Comparison of ENCODE assay signal across 8 cellular contexts in the genomic region with DNA sequence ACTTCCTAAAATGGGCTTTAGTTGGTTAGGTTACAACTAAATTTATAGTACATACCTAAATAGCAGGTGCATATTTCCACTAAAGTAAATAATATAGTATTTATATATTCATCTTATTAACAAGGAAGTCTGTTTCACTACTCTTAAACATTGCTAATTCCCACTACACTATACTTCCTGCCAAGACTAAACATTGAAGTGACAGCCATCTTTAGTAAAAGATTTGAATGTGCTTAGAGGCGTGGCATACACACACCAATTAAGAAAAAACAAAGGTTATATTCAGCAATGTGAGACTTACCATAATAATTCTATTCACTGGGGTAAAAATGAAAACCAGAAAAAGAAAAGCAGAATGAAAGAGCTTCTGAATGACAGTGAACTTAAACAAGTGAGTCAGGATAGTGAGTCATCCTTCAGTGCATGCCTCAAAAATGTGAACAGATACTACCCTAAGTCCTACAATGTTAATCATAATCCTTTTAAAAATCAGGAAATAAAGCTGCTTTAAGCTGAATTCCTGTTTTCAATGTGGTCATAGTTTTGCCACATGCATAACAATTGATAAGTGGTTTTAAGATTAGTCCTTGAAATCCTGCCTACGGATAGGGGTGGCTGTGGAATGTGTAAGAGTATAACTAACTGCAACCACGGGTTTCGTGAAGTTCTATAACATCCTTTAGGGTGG. TPM values are rescaled to one million over a fixed set of nuclear protein-coding genes. Genes with fewer than 3 reads are reported as not detected.
DNase-seq lines count a peak whose midpoint lies in the region; ATAC-seq, FAIRE-seq and TF ChIP-seq lines count a peak whose summit lies in the region.

No MANE protein-coding gene starts in this region.

- peak overlapping the region; percentile 55 to 75; a peak in 3 of 4 replicates for H3K27ac ChIP-seq in SK-N-SH (ENCODE audit: low read depth in 2 of 2, low read length in 1 of 2)
- H3K27ac ChIP-seq in foreskin keratinocyte, result peak overlapping the region; percentile 94

- intact Hi-C loops in activated naive CD4-positive, alpha-beta T cell treated with anti-CD3 and anti-CD28 coated beads for 36 hours (cut with micrococcal nuclease), result loop anchor here (1.0 kb wide), 7 partner anchors 13 to 158 kb away; no protein-coding TSS in a partner anchor

- no peak overlapping the region for H3K4me3 Mint-ChIP-seq in activated naive CD4-positive, alpha-beta T cell treated with anti-CD3 and anti-CD28 coated beads for 36 hours

- H3K4me1 Mint-ChIP-seq in activated naive CD4-positive, alpha-beta T cell treated with anti-CD3 and anti-CD28 coated beads for 36 hours (ENCODE audit: low read depth), result peaks cover 39% of the 10 kb centered on the region

- 11% methylated on average over 4 of the region's 4 CpGs for WGBS in SK-N-SH (ENCODE audit: low lambda C conversion rate)

- H2AFZ ChIP-seq in SK-N-SH (ENCODE audit: low read depth), result no peak overlapping the region

- peaks cover 24% of the 10 kb centered on the region for H3F3A ChIP-seq in SK-N-SH (replicated peaks; ENCODE audit: insufficient read depth)

- H3K36me3 ChIP-seq in SK-N-SH (replicated peaks in 1 of 2; ENCODE audit: control insufficient read depth in 1 of 2, insufficient read depth in 2 of 2, low read length in 1 of 2), result peaks cover 2 to 7% of the 10 kb centered on the region in 2 experiments

- peaks cover 57% of the 10 kb centered on the region for H3K79me2 ChIP-seq in SK-N-SH (ENCODE audit: insufficient read depth)

- no peak for DNase-seq in activated naive CD4-positive, alpha-beta T cell treated with anti-CD3 and anti-CD28 coated beads for 36 hours
- no peak for DNase-seq in activated naive CD4-positive, alpha-beta T cell treated with anti-CD3 and anti-CD28 coated beads, Interleukin-2, amount 50 U/mL, for 16 hours
- no peak for DNase-seq in SK-N-SH
- DNase-seq in foreskin keratinocyte, result peak; percentile 94 to 98
- peak; percentile 54 for DNase-seq in urothelium cell line (ENCODE audit: low spot score)
- no peak for DNase-seq in activated gamma-delta T cell (lab: John Stamatoyannopoulos, UW)
- DNase-seq in NCI-H1930 (lab: John Stamatoyannopoulos, UW), result no peak

- CTCF ChIA-PET in activated naive CD4-positive, alpha-beta T cell treated with anti-CD3 and anti-CD28 coated beads for 36 hours (lab: Charles Lee), result interaction anchor here (0.9 to 1.1 kb wide), 2 partner anchors 26 to 206 kb away, joined by 3 to 5 read pairs; no protein-coding TSS in a partner anchor
- CTCF ChIA-PET in SK-N-SH (lab: Yijun Ruan, JAX), result interaction anchor here (1.1 to 1.9 kb wide), 2 partner anchors 9 to 37 kb away, joined by 3 to 5 read pairs; no protein-coding TSS in a partner anchor

- peak in 1 of 2 experiments; percentile 38; a peak in 1 of 4 replicates for TF ChIP-seq EP300 in SK-N-SH (IDR thresholded peaks at IDR 0.05; ENCODE audit: borderline replicate concordance in 1 of 2, low read depth in 1 of 2, low read length in 1 of 2)

- FAIRE-seq in urothelium cell line (lab: Jason Lieb, UNC), result no peak

- peak overlapping the region; percentile 68 for H3K27ac Mint-ChIP-seq in activated naive CD4-positive, alpha-beta T cell treated with anti-CD3 and anti-CD28 coated beads for 36 hours

- H3K36me3 Mint-ChIP-seq in activated naive CD4-positive, alpha-beta T cell treated with anti-CD3 and anti-CD28 coated beads for 36 hours (ENCODE audit: low read depth), result no peaks in the 10 kb centered on the region

- no peaks in the 10 kb centered on the region for H3K27me3 ChIP-seq in SK-N-SH (ENCODE audit: insufficient read depth)
- H3K27me3 ChIP-seq in foreskin keratinocyte, result no peaks in the 10 kb centered on the region

- H3K9ac ChIP-seq in SK-N-SH, result peak overlapping the region; percentile 16; the same call in 1 of the 2 replicates

- H3K4me2 ChIP-seq in SK-N-SH, result peak overlapping the region; percentile 49

- no peak for TF ChIP-seq RAD21 in SK-N-SH (IDR thresholded peaks at IDR 0.05; ENCODE audit: low read length)

- TF ChIP-seq CTCF in SK-N-SH (IDR thresholded peaks at IDR 0.05) (no peak), foreskin keratinocyte (conservative IDR thresholded peaks at IDR 0.05) (no peak)

- H3K9me2 ChIP-seq in SK-N-SH, result no peaks in the 10 kb centered on the region

- peak; percentile 97 for ATAC-seq in foreskin keratinocyte
- ATAC-seq in GM18519 (IDR thresholded peaks at IDR 0.05; ENCODE audit: low FRiP score, unreplicated experiment), result no peak

- H3K4me3 ChIP-seq in SK-N-SH (ENCODE audit: low read depth in 2 of 2, low read length in 1 of 2), result peak overlapping the region in 1 of 2 experiments; percentile 14; a peak in 2 of 4 replicates

- no peaks in the 10 kb centered on the region for H3K27me3 Mint-ChIP-seq in activated naive CD4-positive, alpha-beta T cell treated with anti-CD3 and anti-CD28 coated beads for 36 hours (ENCODE audit: low read depth)

- H3K9me3 ChIP-seq in SK-N-SH, result no peaks in the 10 kb centered on the region; the same call in 1 of the 2 replicates

- H3K4me1 ChIP-seq in SK-N-SH (ENCODE audit: control insufficient read depth in 1 of 2, insufficient read depth in 2 of 2, low read depth in 1 of 2, low read length in 1 of 2), result peaks cover 0 to 32% of the 10 kb centered on the region in 2 experiments; a peak in 2 of 4 replicates
- H3K4me1 ChIP-seq in foreskin keratinocyte, result peaks cover 25% of the 10 kb centered on the region

- no peaks in the 10 kb centered on the region for H4K20me1 ChIP-seq in SK-N-SH (ENCODE audit: insufficient read depth)

- POLR2A ChIA-PET in SK-N-SH (lab: Yijun Ruan, JAX), result no interaction called here

- no peaks in the 10 kb centered on the region for H3K9me3 Mint-ChIP-seq in activated naive CD4-positive, alpha-beta T cell treated with anti-CD3 and anti-CD28 coated beads for 36 hours

TF ChIP-seq in SK-N-SH, 30 proteins besides CTCF, POLR2A, EP300 and RAD21 (continues in another document):
- TF ChIP-seq CHD2 (IDR thresholded peaks at IDR 0.05; ENCODE audit: low read length, partially characterized antibody) (no peak), GABPA (IDR thresholded peaks at IDR 0.05; ENCODE audit: low read depth) (no peak), RFX5 (IDR thresholded peaks at IDR 0.05; ENCODE audit: low read length) (no peak), FOXJ3 (CRISPR knock-in tag; IDR thresholded peaks at IDR 0.05) (no peak), RCOR1 (IDR thresholded peaks at IDR 0.05; ENCODE audit: low read length) (no peak), FOSL2 (IDR thresholded peaks at IDR 0.05; ENCODE audit: borderline replicate concordance, low read depth) (peak; percentile 99), JUND (IDR thresholded peaks at IDR 0.05) (peak; percentile 97), NRF1 (IDR thresholded peaks at IDR 0.05; ENCODE audit: low read depth, low read length) (no peak), SMC3 (IDR thresholded peaks at IDR 0.05; ENCODE audit: low read depth, low read length) (no peak), SIN3A (IDR thresholded peaks at IDR 0.05; ENCODE audit: borderline replicate concordance, low read depth, low read length) (0 out of 2 replicates have a peak, but pooled peaks have one; percentile 43), RXRA (IDR thresholded peaks at IDR 0.05; ENCODE audit: borderline replicate concordance, low read depth) (no peak), EZH2phosphoT487 (IDR thresholded peaks at IDR 0.05; ENCODE audit: borderline replicate concordance, low read depth) (no peak)
- TF ChIP-seq, protein P1, sequence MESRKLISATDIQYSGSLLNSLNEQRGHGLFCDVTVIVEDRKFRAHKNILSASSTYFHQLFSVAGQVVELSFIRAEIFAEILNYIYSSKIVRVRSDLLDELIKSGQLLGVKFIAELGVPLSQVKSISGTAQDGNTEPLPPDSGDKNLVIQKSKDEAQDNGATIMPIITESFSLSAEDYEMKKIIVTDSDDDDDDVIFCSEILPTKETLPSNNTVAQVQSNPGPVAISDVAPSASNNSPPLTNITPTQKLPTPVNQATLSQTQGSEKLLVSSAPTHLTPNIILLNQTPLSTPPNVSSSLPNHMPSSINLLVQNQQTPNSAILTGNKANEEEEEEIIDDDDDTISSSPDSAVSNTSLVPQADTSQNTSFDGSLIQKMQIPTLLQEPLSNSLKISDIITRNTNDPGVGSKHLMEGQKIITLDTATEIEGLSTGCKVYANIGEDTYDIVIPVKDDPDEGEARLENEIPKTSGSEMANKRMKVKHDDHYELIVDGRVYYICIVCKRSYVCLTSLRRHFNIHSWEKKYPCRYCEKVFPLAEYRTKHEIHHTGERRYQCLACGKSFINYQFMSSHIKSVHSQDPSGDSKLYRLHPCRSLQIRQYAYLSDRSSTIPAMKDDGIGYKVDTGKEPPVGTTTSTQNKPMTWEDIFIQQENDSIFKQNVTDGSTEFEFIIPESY (IDR thresholded peaks at IDR 0.05; ENCODE audit: borderline replicate concordance, low read depth), result no peak
- TF ChIP-seq, protein P2, sequence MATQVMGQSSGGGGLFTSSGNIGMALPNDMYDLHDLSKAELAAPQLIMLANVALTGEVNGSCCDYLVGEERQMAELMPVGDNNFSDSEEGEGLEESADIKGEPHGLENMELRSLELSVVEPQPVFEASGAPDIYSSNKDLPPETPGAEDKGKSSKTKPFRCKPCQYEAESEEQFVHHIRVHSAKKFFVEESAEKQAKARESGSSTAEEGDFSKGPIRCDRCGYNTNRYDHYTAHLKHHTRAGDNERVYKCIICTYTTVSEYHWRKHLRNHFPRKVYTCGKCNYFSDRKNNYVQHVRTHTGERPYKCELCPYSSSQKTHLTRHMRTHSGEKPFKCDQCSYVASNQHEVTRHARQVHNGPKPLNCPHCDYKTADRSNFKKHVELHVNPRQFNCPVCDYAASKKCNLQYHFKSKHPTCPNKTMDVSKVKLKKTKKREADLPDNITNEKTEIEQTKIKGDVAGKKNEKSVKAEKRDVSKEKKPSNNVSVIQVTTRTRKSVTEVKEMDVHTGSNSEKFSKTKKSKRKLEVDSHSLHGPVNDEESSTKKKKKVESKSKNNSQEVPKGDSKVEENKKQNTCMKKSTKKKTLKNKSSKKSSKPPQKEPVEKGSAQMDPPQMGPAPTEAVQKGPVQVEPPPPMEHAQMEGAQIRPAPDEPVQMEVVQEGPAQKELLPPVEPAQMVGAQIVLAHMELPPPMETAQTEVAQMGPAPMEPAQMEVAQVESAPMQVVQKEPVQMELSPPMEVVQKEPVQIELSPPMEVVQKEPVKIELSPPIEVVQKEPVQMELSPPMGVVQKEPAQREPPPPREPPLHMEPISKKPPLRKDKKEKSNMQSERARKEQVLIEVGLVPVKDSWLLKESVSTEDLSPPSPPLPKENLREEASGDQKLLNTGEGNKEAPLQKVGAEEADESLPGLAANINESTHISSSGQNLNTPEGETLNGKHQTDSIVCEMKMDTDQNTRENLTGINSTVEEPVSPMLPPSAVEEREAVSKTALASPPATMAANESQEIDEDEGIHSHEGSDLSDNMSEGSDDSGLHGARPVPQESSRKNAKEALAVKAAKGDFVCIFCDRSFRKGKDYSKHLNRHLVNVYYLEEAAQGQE (IDR thresholded peaks at IDR 0.05; ENCODE audit: low read depth, low read length), result no peak

RNA-seq across cellular contexts. Expression of a gene that starts 59.4 kb away (rescaled TPM):
- 1 to 10 TPM; 6.9 to 7.5 TPM for total RNA-seq in activated naive CD4-positive, alpha-beta T cell treated with anti-CD3 and anti-CD28 coated beads for 36 hours
- polyA plus RNA-seq in SK-N-SH (2012; rRNA removed), result 8.2 and 8.9 TPM in 2 replicates
- 9.6 and 10.1 TPM in 2 replicates for polyA plus RNA-seq in SK-N-SH (2012; cell fraction: cytosol; rRNA removed)
- 11.3 and 12.2 TPM in 2 replicates for polyA plus RNA-seq in SK-N-SH (2012; cell fraction: nucleus; rRNA removed)
- 12.5 and 13.1 TPM in 2 replicates for total RNA-seq in foreskin keratinocyte
- 5.0 and 5.1 TPM in 2 replicates for polyA plus RNA-seq in foreskin keratinocyte

Comparison
In these comparisons a context has a peak if more than half of its experiments do, and no peak if none do; other contexts are left out.
1. DNase-seq: peak in foreskin keratinocyte (2 of 2) and urothelium cell line (single experiment); none in activated naive CD4-positive, alpha-beta T cell treated with anti-CD3 and anti-CD28 coated beads for 36 hours (single experiment), activated naive CD4-positive, alpha-beta T cell treated with anti-CD3 and anti-CD28 coated beads, Interleukin-2, amount 50 U/mL, for 16 hours (single experiment), SK-N-SH (single experiment), activated gamma-delta T cell (single experiment) and NCI-H1930 (0 of 2).